ENCODE assay signal across 10 cellular contexts in the genomic region with DNA sequence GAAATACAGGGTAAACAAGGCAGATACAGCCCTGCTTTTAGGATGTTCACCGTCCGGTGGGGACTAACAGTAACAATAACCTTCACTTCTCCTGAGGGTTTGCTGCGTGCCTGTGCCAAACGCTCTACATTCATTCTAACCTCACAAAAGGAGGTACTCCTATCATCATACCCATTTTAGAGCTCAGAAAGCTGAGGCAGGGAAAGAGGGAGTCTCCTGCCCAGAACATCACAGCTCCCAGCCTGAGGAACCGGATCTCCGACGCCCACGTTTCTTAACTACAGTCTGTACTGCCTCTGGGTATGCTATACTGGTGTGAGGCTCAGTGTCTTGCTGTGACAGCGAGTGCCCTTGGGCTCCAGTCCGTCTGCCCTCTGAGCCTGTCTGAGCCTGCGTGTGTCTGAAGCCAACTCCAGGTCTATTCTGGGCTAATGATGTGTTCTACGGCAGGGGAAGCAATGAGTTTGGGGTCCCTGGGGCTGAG. TPM values are rescaled to one million over a fixed set of nuclear protein-coding genes. Genes with fewer than 3 reads are reported as not detected.
DNase-seq lines count a peak whose midpoint lies in the region; ATAC-seq and TF ChIP-seq lines count a peak whose summit lies in the region.
"Had no signal": no experiment of that assay in that cellular context is flagged by ENCODE, and none has a peak within 500 bp of the region (broad histone marks: within the 10 kb centered on the region; RNA-seq: fewer than 3 reads in every experiment).

No MANE protein-coding gene starts in this region.

- H3K36me3 Mint-ChIP-seq in WTC11: peaks cover 2% of the 10 kb centered on the region

- intact Hi-C loops in Right ventricle myocardium inferior (cut with DNase I): loop anchor here (5.0 kb wide), 1 partner anchor 170 kb away; no protein-coding TSS in a partner anchor

- H3K4me1 Mint-ChIP-seq in WTC11: peaks cover 31% of the 10 kb centered on the region

- no peak for ATAC-seq in WTC11
- ATAC-seq in Right ventricle myocardium inferior: peak; percentile 61
- ATAC-seq in GM18498 (IDR thresholded peaks at IDR 0.05; ENCODE audit: unreplicated experiment): no peak
- no peak for ATAC-seq in HG02642 (IDR thresholded peaks at IDR 0.05; ENCODE audit: poor library complexity, unreplicated experiment)
- ATAC-seq in GM21786 (IDR thresholded peaks at IDR 0.05; ENCODE audit: unreplicated experiment): no peak
- ATAC-seq: Panc1 had no signal

- peak overlapping the region; percentile 82 for H3K4me3 Mint-ChIP-seq in WTC11

- CTCF ChIA-PET in WTC11 (lab: Charles Lee): interaction anchor here (3.5 to 5.2 kb wide), 2 partner anchors 19 to 21 kb away, joined by 25 to 81 read pairs; partner anchors contain the start of gene CXCL17

- no peak overlapping the region for H3K27ac Mint-ChIP-seq in WTC11

- H3K4me3 ChIP-seq in GM12864 (ENCODE audit: low read depth, low read length) (peak overlapping the region; percentile 66), retinal pigment epithelial cell (ENCODE audit: low read length) (peak overlapping the region; percentile 70)

- H3K9me3 Mint-ChIP-seq in WTC11: peaks cover 6% of the 10 kb centered on the region

- POLR2A ChIA-PET in WTC11 (lab: Charles Lee): no interaction called here

- DNase-seq in GM12864 (ENCODE audit: low read depth) (no peak), WTC11 (ENCODE audit: low spot score) (no peak), Right ventricle myocardium inferior (ENCODE audit: missing footprints) (no peak), retinal pigment epithelial cell (ENCODE audit: low read depth) (no peak), glomerular visceral epithelial cell (ENCODE audit: extremely low spot score) (no peak)

- TF ChIP-seq CTCF in GM12864 (IDR thresholded peaks at IDR 0.05; ENCODE audit: low read depth, low read length, missing control alignments): no peak
- TF ChIP-seq CTCF in WTC11 (IDR thresholded peaks at IDR 0.05): no peak
- TF ChIP-seq CTCF in retinal pigment epithelial cell (conservative IDR thresholded peaks at IDR 0.05; ENCODE audit: low read depth, low read length): no peak

- H3K27me3 Mint-ChIP-seq in WTC11 (ENCODE audit: low read depth): peaks cover 95% of the 10 kb centered on the region

TF ChIP-seq in WTC11, 78 proteins besides CTCF, POLR2A, EP300 and RAD21:
- TF ChIP-seq, protein P1, sequence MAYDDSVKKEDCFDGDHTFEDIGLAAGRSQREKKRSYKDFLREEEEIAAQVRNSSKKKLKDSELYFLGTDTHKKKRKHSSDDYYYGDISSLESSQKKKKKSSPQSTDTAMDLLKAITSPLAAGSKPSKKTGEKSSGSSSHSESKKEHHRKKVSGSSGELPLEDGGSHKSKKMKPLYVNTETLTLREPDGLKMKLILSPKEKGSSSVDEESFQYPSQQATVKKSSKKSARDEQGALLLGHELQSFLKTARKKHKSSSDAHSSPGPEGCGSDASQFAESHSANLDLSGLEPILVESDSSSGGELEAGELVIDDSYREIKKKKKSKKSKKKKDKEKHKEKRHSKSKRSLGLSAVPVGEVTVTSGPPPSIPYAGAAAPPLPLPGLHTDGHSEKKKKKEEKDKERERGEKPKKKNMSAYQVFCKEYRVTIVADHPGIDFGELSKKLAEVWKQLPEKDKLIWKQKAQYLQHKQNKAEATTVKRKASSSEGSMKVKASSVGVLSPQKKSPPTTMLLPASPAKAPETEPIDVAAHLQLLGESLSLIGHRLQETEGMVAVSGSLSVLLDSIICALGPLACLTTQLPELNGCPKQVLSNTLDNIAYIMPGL (CRISPR knock-in tag; IDR thresholded peaks at IDR 0.05): no peak
- TF ChIP-seq SMAD3 (CRISPR knock-in tag; IDR thresholded peaks at IDR 0.05; ENCODE audit: borderline replicate concordance): no peak
- TF ChIP-seq NR1H2 (CRISPR knock-in tag; IDR thresholded peaks at IDR 0.05): no peak

RNA-seq across cellular contexts. Expression of gene LIPE, which starts 5.1 kb away (rescaled TPM):
- 10.2 to 11.7 TPM (median 11.5 TPM) in 3 replicates for total RNA-seq in WTC11 (2021)
- 67.7 TPM for total RNA-seq in Right ventricle myocardium inferior

RNA-seq across cellular contexts. Expression of gene CXCL17, which starts 20.6 kb away (rescaled TPM):
- total RNA-seq in WTC11 (2021): not detected in 3 replicates
- total RNA-seq in Right ventricle myocardium inferior: not detected
- total RNA-seq: aorta had no signal

RNA-seq across cellular contexts. Expression of gene CNFN, which starts 32.0 kb away (rescaled TPM):
- total RNA-seq in WTC11 (2021) (9.6 to 14.8 TPM (median 11.5 TPM) in 3 replicates), Right ventricle myocardium inferior (0.87 TPM)
